8 cellular contexts compared by ENCODE assay signal in genomic region chr11:78350101-78350645, GRCh38.
DNase-seq lines count a peak whose midpoint lies in the region; ATAC-seq and TF ChIP-seq lines count a peak whose summit lies in the region.

No MANE protein-coding gene starts in this region.

- CTCF ChIA-PET in A673 (lab: Charles Lee), result interaction anchor here (0.6 kb wide), 1 partner anchor 11 kb away, joined by 5 read pairs; no protein-coding TSS in a partner anchor

- H3K4me3 Mint-ChIP-seq in H9, result no peak overlapping the region
- H3K4me3 Mint-ChIP-seq in activated naive CD8-positive, alpha-beta T cell, result peak overlapping the region; percentile 6
- peak overlapping the region; percentile 22 to 24 for H3K4me3 Mint-ChIP-seq in stimulated activated naive CD8-positive, alpha-beta T cell treated with anti-CD3 and anti-CD28 coated beads, Interleukin-15, amount 100 ng/mL, for 72 hours

- no peak overlapping the region for H4K5ac ChIP-seq in H9 (ENCODE audit: insufficient read length, low read depth, low read length)

- H3K27me3 Mint-ChIP-seq in H9 (ENCODE audit: low read depth), result no peaks in the 10 kb centered on the region; the same call in 1 of the 2 replicates
- H3K27me3 Mint-ChIP-seq in activated naive CD8-positive, alpha-beta T cell, result no peaks in the 10 kb centered on the region
- peaks cover 38% of the 10 kb centered on the region for H3K27me3 Mint-ChIP-seq in stimulated activated naive CD8-positive, alpha-beta T cell treated with anti-CD3 and anti-CD28 coated beads, Interleukin-15, amount 100 ng/mL, for 72 hours

- H3K18ac ChIP-seq in H9 (ENCODE audit: insufficient read length, low read depth, low read length), result no peak overlapping the region

- H2BK15ac ChIP-seq in H9 (ENCODE audit: low read depth, low read length), result no peak overlapping the region

- H3K79me1 ChIP-seq in H9 (ENCODE audit: insufficient read depth, low read depth, low read length, poor library complexity, severe bottlenecking), result no peaks in the 10 kb centered on the region

- no peak overlapping the region for H2BK20ac ChIP-seq in H9 (ENCODE audit: low read depth, low read length, poor library complexity, severe bottlenecking)

- no peak overlapping the region for H3T11ph ChIP-seq in H9 (ENCODE audit: low read length)

- H3K27ac Mint-ChIP-seq in H9, result peak overlapping the region; percentile 50 to 88 (median 77); a peak in 6 of 7 replicates
- H3K27ac Mint-ChIP-seq in activated naive CD8-positive, alpha-beta T cell, result no peak overlapping the region
- peak overlapping the region in 1 of 2 donors; percentile 22 for H3K27ac Mint-ChIP-seq in stimulated activated naive CD8-positive, alpha-beta T cell treated with anti-CD3 and anti-CD28 coated beads, Interleukin-15, amount 100 ng/mL, for 72 hours

- no peak for ATAC-seq in stimulated activated naive CD8-positive, alpha-beta T cell treated with anti-CD3 and anti-CD28 coated beads, Interleukin-15, amount 100 ng/mL, for 72 hours
- no peak for ATAC-seq in HG02623 (IDR thresholded peaks at IDR 0.05; ENCODE audit: unreplicated experiment)

- no peak overlapping the region for H3K14ac ChIP-seq in H9 (ENCODE audit: insufficient read depth, low read length)

- no peaks in the 10 kb centered on the region for H3K23me2 ChIP-seq in H9 (ENCODE audit: insufficient read length, low read depth, low read length, poor library complexity, severe bottlenecking)

- H3K56ac ChIP-seq in H9 (ENCODE audit: insufficient read length, low read depth, low read length), result no peak overlapping the region

- no peaks in the 10 kb centered on the region for H4K20me1 ChIP-seq in H9 (ENCODE audit: control insufficient read depth, insufficient read depth, insufficient read length)

- H2BK12ac ChIP-seq in H9 (ENCODE audit: insufficient read length, low read depth, low read length), result no peak overlapping the region

- H3K4me1 Mint-ChIP-seq in H9, result peaks cover 27 to 35% of the 10 kb centered on the region in 2 experiments
- H3K4me1 Mint-ChIP-seq in activated naive CD8-positive, alpha-beta T cell (ENCODE audit: low read depth), result peaks cover 20% of the 10 kb centered on the region
- H3K4me1 Mint-ChIP-seq in stimulated activated naive CD8-positive, alpha-beta T cell treated with anti-CD3 and anti-CD28 coated beads, Interleukin-15, amount 100 ng/mL, for 72 hours, result peaks cover 13% of the 10 kb centered on the region

- H3K4me3 ChIP-seq in A673 (ENCODE audit: low read depth, low read length, poor library complexity, severe bottlenecking), result peak overlapping the region; percentile 20

- H3K9ac ChIP-seq in H9 (ENCODE audit: extremely low read depth, insufficient read length, low read length), result no peak overlapping the region

- TF ChIP-seq CTCF in A673 (conservative IDR thresholded peaks at IDR 0.05; ENCODE audit: low read depth, low read length) (no peak), H9 (conservative IDR thresholded peaks at IDR 0.05) (no peak)

- no peaks in the 10 kb centered on the region for H3K9me3 Mint-ChIP-seq in H9
- H3K9me3 Mint-ChIP-seq in activated naive CD8-positive, alpha-beta T cell (ENCODE audit: low read depth), result no peaks in the 10 kb centered on the region
- H3K9me3 Mint-ChIP-seq in stimulated activated naive CD8-positive, alpha-beta T cell treated with anti-CD3 and anti-CD28 coated beads, Interleukin-15, amount 100 ng/mL, for 72 hours, result no peaks in the 10 kb centered on the region

- H2BK120ac ChIP-seq in H9 (ENCODE audit: low read depth, low read length, poor library complexity, severe bottlenecking), result no peak overlapping the region

- H2AK5ac ChIP-seq in H9 (ENCODE audit: insufficient read length, low read length), result no peak overlapping the region

- H3K4me2 ChIP-seq in H9 (ENCODE audit: insufficient read depth, insufficient read length, low read length), result no peak overlapping the region

- no peak overlapping the region for H4K8ac ChIP-seq in H9 (replicated peaks; ENCODE audit: insufficient read length, low read depth, low read length)

- no peak overlapping the region for H4K91ac ChIP-seq in H9 (ENCODE audit: insufficient read length, low read depth, low read length)

- no peaks in the 10 kb centered on the region for H3K9me3 ChIP-seq in A673 (ENCODE audit: low read depth, low read length, poor library complexity, severe bottlenecking)
- no peaks in the 10 kb centered on the region for H3K9me3 ChIP-seq in H9 (ENCODE audit: control insufficient read depth, low read depth, low read length)

- H3K4me1 ChIP-seq in A673 (ENCODE audit: insufficient read depth, low read length, poor library complexity, severe bottlenecking) (peaks cover 65% of the 10 kb centered on the region), H9 (ENCODE audit: insufficient read depth, low read length) (peaks cover 5% of the 10 kb centered on the region)

- no TSS peak for BruUV-seq in A673 (replicated peaks; lab: Mats Ljungman, UMichigan)

- intact Hi-C loops in A673 (cut with micrococcal nuclease; ENCODE audit: unreplicated experiment), result loop anchor here (10.0 kb wide), 1 partner anchor 65 kb away; the partner anchor contains the start of gene GAB2

- no peak overlapping the region for H2AFZ ChIP-seq in H9 (ENCODE audit: low read length)

- no peaks in the 10 kb centered on the region for H3K36me3 ChIP-seq in A673 (ENCODE audit: insufficient read depth, low read length, poor library complexity, severe bottlenecking)

- H3K23ac ChIP-seq in H9 (ENCODE audit: insufficient read length, low read depth, low read length), result no peak overlapping the region

- no peak overlapping the region for H2BK5ac ChIP-seq in H9 (ENCODE audit: insufficient read length, low read length)

- no CpG with 5 or more reads among the region's 6 CpGs for WGBS in H9 (ENCODE audit: extremely low coverage, insufficient read length, low lambda C conversion rate)

- no peak overlapping the region for H3K4ac ChIP-seq in H9 (ENCODE audit: low read depth, low read length)

- no peaks in the 10 kb centered on the region for H3K79me2 ChIP-seq in H9 (ENCODE audit: insufficient read depth, low read length)

- POLR2A ChIA-PET in A673 (lab: Charles Lee; ENCODE audit: low non-redundant PET), result no interaction called here

- no peaks in the 10 kb centered on the region for H3K36me3 Mint-ChIP-seq in H9 (ENCODE audit: insufficient read depth in 1 of 3, low read depth in 3 of 3)
- no peaks in the 10 kb centered on the region for H3K36me3 Mint-ChIP-seq in activated naive CD8-positive, alpha-beta T cell

- H3K27ac ChIP-seq in A673 (ENCODE audit: low read depth, low read length, poor library complexity, severe bottlenecking) (peak overlapping the region; percentile 87), H9 (ENCODE audit: insufficient read length, low read depth, low read length) (no peak overlapping the region)

- peak; percentile 78 for DNase-seq in A673 (ENCODE audit: low spot score)
- no peak for DNase-seq in H9
- peak; percentile 47 for DNase-seq in iris pigment epithelial cell (ENCODE audit: low read depth)
- DNase-seq in stimulated activated naive CD8-positive, alpha-beta T cell treated with anti-CD3 and anti-CD28 coated beads, Interleukin-15, amount 100 ng/mL, for 72 hours, result no peak
- no peak for DNase-seq in NCI-H187 treated with DMSO at 0.1 percent for 48 hours (lab: John Stamatoyannopoulos, UW)
- no peak for DNase-seq in NCI-H1105 (lab: John Stamatoyannopoulos, UW)

- H3K27me3 ChIP-seq in A673 (replicated peaks; ENCODE audit: insufficient read depth, low read depth, low read length, poor library complexity), result no peaks in the 10 kb centered on the region
- no peaks in the 10 kb centered on the region for H3K27me3 ChIP-seq in H9 (ENCODE audit: insufficient read depth, low read length)

Comparison
In these comparisons a context has a peak if more than half of its experiments do, and no peak if none do; other contexts are left out.
1. DNase-seq: peak in A673 (single experiment) and iris pigment epithelial cell (single experiment); none in H9 (single experiment), stimulated activated naive CD8-positive, alpha-beta T cell treated with anti-CD3 and anti-CD28 coated beads, Interleukin-15, amount 100 ng/mL, for 72 hours (0 of 2), NCI-H187 treated with DMSO at 0.1 percent for 48 hours (single experiment) and NCI-H1105 (single experiment).
2. H3K4me3 Mint-ChIP-seq: peak in activated naive CD8-positive, alpha-beta T cell (single experiment) and stimulated activated naive CD8-positive, alpha-beta T cell treated with anti-CD3 and anti-CD28 coated beads, Interleukin-15, amount 100 ng/mL, for 72 hours (2 of 2); none in H9 (0 of 2).